17 cellular contexts compared by ENCODE assay signal in the genomic region with DNA sequence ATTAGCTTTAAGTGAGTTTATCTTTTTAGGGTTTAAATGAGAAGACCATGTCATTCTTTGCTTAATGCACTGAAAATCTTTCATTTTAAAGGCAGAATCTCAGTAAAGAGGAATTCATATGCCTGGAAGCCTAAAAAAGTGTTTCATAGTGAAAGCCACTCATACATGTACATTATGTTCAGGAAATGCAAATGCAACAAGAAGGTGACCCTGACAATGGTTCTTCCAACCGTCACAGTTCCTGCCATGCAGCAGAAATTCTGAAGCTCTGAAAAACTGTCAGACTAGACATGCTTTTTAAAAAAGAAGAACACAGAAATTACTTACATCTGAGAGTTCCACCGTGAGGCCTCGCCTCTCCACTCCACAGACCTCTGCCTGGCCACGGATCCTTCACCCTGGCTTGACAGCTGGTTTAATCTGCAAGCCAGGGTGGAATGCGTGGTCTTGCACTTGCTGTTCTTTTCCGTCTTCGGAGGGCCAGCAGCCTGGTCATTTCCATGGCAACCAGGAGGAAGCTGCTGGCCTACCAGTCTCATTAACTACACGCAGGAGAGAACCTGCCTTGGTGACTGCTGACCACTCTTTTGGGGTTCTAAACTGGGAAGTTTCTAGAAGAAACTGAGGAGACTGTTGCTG. TPM values are rescaled to one million over a fixed set of nuclear protein-coding genes. Genes with fewer than 3 reads are reported as not detected.
DNase-seq lines count a peak whose midpoint lies in the region; ATAC-seq, FAIRE-seq and TF ChIP-seq lines count a peak whose summit lies in the region.
"Had no signal": no experiment of that assay in that cellular context is flagged by ENCODE, and none has a peak within 500 bp of the region (broad histone marks: within the 10 kb centered on the region; RNA-seq: fewer than 3 reads in every experiment).

No MANE protein-coding gene starts in this region.

- no peak overlapping the region for H3K23ac ChIP-seq in mesendoderm (ENCODE audit: low read length)

- H3K79me2 ChIP-seq in DOHH2 (ENCODE audit: control insufficient read depth, low read length): no peaks in the 10 kb centered on the region
- no peaks in the 10 kb centered on the region for H3K79me2 ChIP-seq in K562 (ENCODE audit: control insufficient read depth, insufficient read depth, low read length)
- no peaks in the 10 kb centered on the region for H3K79me2 ChIP-seq in mesendoderm (ENCODE audit: control insufficient read depth, insufficient read depth, low read length)

- no peaks in the 10 kb centered on the region for H3F3A ChIP-seq in DOHH2 (ENCODE audit: control insufficient read depth, insufficient read depth)

- H2BK15ac ChIP-seq in mesendoderm (replicated peaks; ENCODE audit: low read depth): no peak overlapping the region

- no peak for TF ChIP-seq EP300 in K562 (IDR thresholded peaks at IDR 0.05; ENCODE audit: low read length)

- H2BK120ac ChIP-seq in mesendoderm (ENCODE audit: low read depth, low read length): no peak overlapping the region

- H4K8ac ChIP-seq in mesendoderm (ENCODE audit: low read depth, low read length): no peak overlapping the region

- H3K9me3 ChIP-seq in DOHH2 (ENCODE audit: control insufficient read depth, insufficient read depth, low read length): no peaks in the 10 kb centered on the region
- no peaks in the 10 kb centered on the region for H3K9me3 ChIP-seq in K562 (replicated peaks; ENCODE audit: control insufficient read depth, insufficient read depth, low read depth, low read length)
- H3K9me3 ChIP-seq: uterus had no signal

- H3K9ac ChIP-seq in K562 (ENCODE audit: insufficient read depth in 1 of 2, low read depth in 2 of 2, low read length in 2 of 2) (no peak overlapping the region), mesendoderm (ENCODE audit: low read length) (no peak overlapping the region)

- peak overlapping the region; percentile 6; the same call in 1 of the 2 replicates for H2AFZ ChIP-seq in K562 (ENCODE audit: low read depth, low read length)

- ATAC-seq in HG02610 (IDR thresholded peaks at IDR 0.05; ENCODE audit: unreplicated experiment) (peak; percentile 62), K562 (no peak), GM21529 (IDR thresholded peaks at IDR 0.05; ENCODE audit: unreplicated experiment) (no peak)
- ATAC-seq: activated CD8-positive, alpha-beta T cell treated with anti-CD3 and anti-CD28 coated beads for 36 hours had no signal

- H3K27me3 ChIP-seq in DOHH2 (ENCODE audit: control insufficient read depth, low read length) (no peaks in the 10 kb centered on the region), K562 (ENCODE audit: control insufficient read depth in 2 of 2, insufficient read depth in 2 of 2, low read length in 2 of 2) (peaks cover 11 to 14% of the 10 kb centered on the region in 2 experiments; a peak in 4 of 5 replicates), mesendoderm (ENCODE audit: insufficient read depth, low read length, poor library complexity) (no peaks in the 10 kb centered on the region)
- H3K27me3 ChIP-seq: uterus had no signal

- H3K4me2 ChIP-seq in DOHH2 (ENCODE audit: low read length) (peak overlapping the region; percentile 47), K562 (ENCODE audit: insufficient read depth, low read length) (no peak overlapping the region), mesendoderm (ENCODE audit: low read length) (no peak overlapping the region)

- CTCF ChIA-PET in K562 (lab: Yijun Ruan, JAX; ENCODE audit: low intra/inter-chr PET ratio): no interaction called here

- H2BK5ac ChIP-seq in mesendoderm (ENCODE audit: low read length): no peak overlapping the region

- no peak for TF ChIP-seq CTCF in DOHH2 (IDR thresholded peaks at IDR 0.05; ENCODE audit: low read depth, low read length, poor library complexity, severe bottlenecking)
- TF ChIP-seq CTCF in K562 (IDR thresholded peaks at IDR 0.05 in 2 of 3, conservative IDR thresholded peaks at IDR 0.05 in 1 of 3; ENCODE audit: insufficient read depth in 2 of 3, low read depth in 1 of 3, low read length in 3 of 3): no peak

- TF ChIP-seq POLR2A in K562 (conservative IDR thresholded peaks at IDR 0.05): no peak

- H3K36me3 ChIP-seq in DOHH2 (ENCODE audit: control insufficient read depth, low read length) (no peaks in the 10 kb centered on the region), K562 (ENCODE audit: control insufficient read depth, insufficient read depth, low read length) (no peaks in the 10 kb centered on the region), mesendoderm (ENCODE audit: control insufficient read depth, insufficient read depth, low read length) (no peaks in the 10 kb centered on the region)
- H3K36me3 ChIP-seq: uterus had no signal

- no peak overlapping the region for H3K4ac ChIP-seq in mesendoderm (ENCODE audit: low read depth, low read length)

- 7% methylated on average over 8 of the region's 8 CpGs for WGBS in K562 (ENCODE audit: insufficient coverage, low coverage, missing lambda C conversion rate)
- no CpG with 5 or more reads among the region's 8 CpGs for WGBS in mesendoderm (ENCODE audit: extremely low coverage, insufficient coverage, low lambda C conversion rate)

- FAIRE-seq in K562 (lab: Jason Lieb, UNC): no peak
- FAIRE-seq: GM12892, keratinocyte had no signal

- H3K56ac ChIP-seq in mesendoderm (ENCODE audit: low read length): no peak overlapping the region

- H3K4me1 ChIP-seq in DOHH2 (ENCODE audit: control insufficient read depth, low read length): peaks cover 10% of the 10 kb centered on the region
- H3K4me1 ChIP-seq in K562 (replicated peaks in 1 of 2; ENCODE audit: control insufficient read depth in 2 of 2, insufficient read depth in 2 of 2, low read length in 2 of 2): no peaks in the 10 kb centered on the region
- H3K4me1 ChIP-seq in mesendoderm (ENCODE audit: control insufficient read depth, low read depth, low read length): no peaks in the 10 kb centered on the region
- H3K4me1 ChIP-seq: uterus had no signal

- H3K79me1 ChIP-seq in mesendoderm (ENCODE audit: low read length): no peaks in the 10 kb centered on the region

- POLR2A ChIA-PET in K562 (lab: Yijun Ruan, JAX): interaction anchor here (0.7 to 1.4 kb wide), 4 partner anchors 13 to 354 kb away, joined by 3 to 4 read pairs (median 4); no protein-coding TSS in a partner anchor

- no peaks in the 10 kb centered on the region for H3K9me1 ChIP-seq in K562 (ENCODE audit: control insufficient read depth, insufficient read depth, low read length)

- H4K5ac ChIP-seq in mesendoderm (ENCODE audit: low read length): no peak overlapping the region

- H3K9me2 ChIP-seq in DOHH2 (replicated peaks; ENCODE audit: control insufficient read depth, low read length): no peaks in the 10 kb centered on the region

- no peak overlapping the region for H2AK5ac ChIP-seq in mesendoderm (ENCODE audit: low read length)

- TF ChIP-seq RAD21 in K562 (CRISPR knock-in tag; conservative IDR thresholded peaks at IDR 0.05 in 1 of 2, IDR thresholded peaks at IDR 0.05 in 1 of 2): no peak

- no peak overlapping the region for H3K27ac ChIP-seq in DOHH2 (ENCODE audit: low read depth, low read length)
- no peak overlapping the region for H3K27ac ChIP-seq in K562 (ENCODE audit: extremely low read depth, low read depth, low read length)
- peak overlapping the region; percentile 9 for H3K27ac ChIP-seq in mesendoderm (ENCODE audit: low read depth, low read length)
- H3K27ac ChIP-seq: SK-N-MC, uterus had no signal

- no TSS peak for BruUV-seq in K562 (replicated peaks; lab: Mats Ljungman, UMichigan)

- H3K4me3 ChIP-seq in DOHH2 (ENCODE audit: low read length) (no peak overlapping the region), K562 (no peak overlapping the region), mesendoderm (ENCODE audit: low read length) (no peak overlapping the region)
- H3K4me3 ChIP-seq: SK-N-MC, uterus had no signal

- H4K20me1 ChIP-seq in DOHH2 (ENCODE audit: control insufficient read depth, insufficient read depth, low read depth, low read length) (no peaks in the 10 kb centered on the region), K562 (replicated peaks; ENCODE audit: control insufficient read depth, insufficient read depth, low read length) (no peaks in the 10 kb centered on the region)

- intact Hi-C loops in K562 (cut with micrococcal nuclease): no loop called here

- no peak for DNase-seq in K562 (ENCODE audit: extremely low read depth in 1 of 4, low spot score in 3 of 4)
- peak; percentile 64 for DNase-seq in mesendoderm
- DNase-seq in activated T-cell treated with anti-CD3 and anti-CD28 coated beads for 4 hours: no peak
- no peak for DNase-seq in AML-193 (lab: John Stamatoyannopoulos, UW)
- no peak for DNase-seq in AG20443 (ENCODE audit: low spot score)
- DNase-seq: ACHN; activated CD8-positive, alpha-beta T cell treated with anti-CD3 and anti-CD28 coated beads for 36 hours; erythroblast; NCI-H1436 treated with DMSO at 0.1 percent for 48 hours; NCI-H446 treated with DMSO at 0.1 percent for 48 hours; uterus had no signal

- no peak overlapping the region for H3K18ac ChIP-seq in mesendoderm (ENCODE audit: low read length)

- in situ Hi-C loops in K562 (cut with MboI): no loop called here

TF ChIP-seq in K562, 482 proteins besides CTCF, POLR2A, EP300 and RAD21:
- peak; percentile 73 for TF ChIP-seq RFX1 (IDR thresholded peaks at IDR 0.05)
- TF ChIP-seq SP2 (IDR thresholded peaks at IDR 0.05; ENCODE audit: extremely low read depth, low read depth, low read length, poor library complexity, severe bottlenecking): no peak
- no peak for TF ChIP-seq SIX5 (IDR thresholded peaks at IDR 0.05; ENCODE audit: borderline replicate concordance in 1 of 2, insufficient read depth in 1 of 2, low read depth in 1 of 2, low read length in 2 of 2)
- no peak for TF ChIP-seq PTTG1 (tag; IDR thresholded peaks at IDR 0.05; ENCODE audit: low read depth)

RNA-seq across cellular contexts. Expression of a gene that starts 41.8 kb away (rescaled TPM):
- 56.8 and 279 TPM in 2 replicates for total RNA-seq in K562 (2011; cell fraction: chromatin; rRNA removed; ENCODE audit: low replicate concordance)
- total RNA-seq in K562 (2011; cell fraction: nucleolus; rRNA removed): 27.0 and 48.0 TPM in 2 replicates
- total RNA-seq in K562 (2011; cell fraction: nucleoplasm; rRNA removed): 80.9 and 120 TPM in 2 replicates
- total RNA-seq in K562 (2014; rRNA removed) (49.3 and 56.3 TPM in 2 replicates), K562 (2014; rRNA removed; fragmentation: Illumina TruSeq; extraction: Trizol) (67.9 and 76.8 TPM in 2 replicates), K562 (2015; rRNA removed; fragmentation: Illumina TruSeq; extraction: Trizol) (65.2 and 73.7 TPM in 2 replicates), K562 (2021) (52.6 and 58.7 TPM in 2 replicates)
- polyA plus RNA-seq in K562 (2011; rRNA removed) (59.6 and 72.0 TPM in 2 replicates), K562 (2014; fragmentation: Illumina TruSeq; extraction: Trizol) (45.1 and 50.3 TPM in 2 replicates), K562 (2014; fragmentation: Nextera tagmentation; extraction: Ambion mirVana) (10 to 100 TPM; 16.4 to 17.4 TPM), K562 (2014; rRNA removed) (48.7 and 53.8 TPM in 2 replicates)
- 5.9 and 12.1 TPM in 2 replicates for polyA plus RNA-seq in K562 (2011; cell fraction: cytosol; rRNA removed)
- polyA plus RNA-seq in K562 (2011; cell fraction: nucleus; rRNA removed): 192 and 235 TPM in 2 replicates
- polyA plus RNA-seq in K562 (2012): 28.0 and 41.4 TPM in 2 replicates
- polyA minus RNA-seq in K562 (2011; rRNA and poly(A)+ RNA removed): 70.0 and 79.9 TPM in 2 replicates
- polyA minus RNA-seq in K562 (2011; cell fraction: cytosol; rRNA and poly(A)+ RNA removed): 16.4 and 23.8 TPM in 2 replicates
- 102 and 171 TPM in 2 replicates for polyA minus RNA-seq in K562 (2011; cell fraction: nucleus; rRNA and poly(A)+ RNA removed)
- polyA plus RNA-seq in mesendoderm (2013, experiment 1 of 2): 37.8 TPM
- 38.3 TPM for polyA plus RNA-seq in mesendoderm (2013, experiment 2 of 2)
